Comparison of ENCODE assay signal across 8 cellular contexts in genomic region chr1:204746838-204747442, GRCh38.
DNase-seq lines count a peak whose midpoint lies in the region; ATAC-seq and TF ChIP-seq lines count a peak whose summit lies in the region.

No MANE protein-coding gene starts in this region.

- no peak overlapping the region for H3K4me3 ChIP-seq in CD8-positive, alpha-beta memory T cell (ENCODE audit: low read length)
- no peak overlapping the region for H3K4me3 ChIP-seq in Peyer's patch
- no peak overlapping the region for H3K4me3 ChIP-seq in psoas muscle

- no peak overlapping the region for H3K4me3 Mint-ChIP-seq in CD8-positive, alpha-beta memory T cell

- no peaks in the 10 kb centered on the region for H3K36me3 ChIP-seq in CD8-positive, alpha-beta memory T cell (ENCODE audit: insufficient read depth, low read length)
- H3K36me3 ChIP-seq in Peyer's patch (no peaks in the 10 kb centered on the region), psoas muscle (ENCODE audit: insufficient read depth in 1 of 2, low read depth in 1 of 2) (no peaks in the 10 kb centered on the region)

- peak; percentile 15 to 55 (median 21) for DNase-seq in CD8-positive, alpha-beta memory T cell
- DNase-seq in Peyer's patch: peak in 2 of 3 donors; percentile 32 to 73
- peak; percentile 20 to 22 for DNase-seq in activated T-helper 1 cell treated with anti-CD3 and anti-CD28 coated beads, Interleukin-2, amount 50 U/mL, for 16 hours (ENCODE audit: low read depth in 1 of 2, low spot score in 1 of 2)
- DNase-seq in glomerular visceral epithelial cell (ENCODE audit: extremely low spot score): peak; percentile 51
- DNase-seq in psoas muscle: no peak

- no peak for TF ChIP-seq POLR2A in Peyer's patch (IDR thresholded peaks at IDR 0.05)

- H3K9me3 Mint-ChIP-seq in CD8-positive, alpha-beta memory T cell: no peaks in the 10 kb centered on the region

- peak; percentile 61 for ATAC-seq in HG02678 (IDR thresholded peaks at IDR 0.05; ENCODE audit: unreplicated experiment)
- peak; percentile 56 to 85 (median 72) for ATAC-seq in psoas muscle
- ATAC-seq in GM18861 (IDR thresholded peaks at IDR 0.05; ENCODE audit: unreplicated experiment): no peak
- ATAC-seq in GM19324 (IDR thresholded peaks at IDR 0.05; ENCODE audit: low FRiP score, unreplicated experiment): no peak

- POLR2A ChIA-PET in CD8-positive, alpha-beta memory T cell (lab: Charles Lee): no interaction called here

- H3K4me1 Mint-ChIP-seq in CD8-positive, alpha-beta memory T cell: no peaks in the 10 kb centered on the region

- H3K27ac ChIP-seq in CD8-positive, alpha-beta memory T cell (ENCODE audit: low read depth, low read length): no peak overlapping the region
- no peak overlapping the region for H3K27ac ChIP-seq in Peyer's patch
- no peak overlapping the region for H3K27ac ChIP-seq in psoas muscle

- TF ChIP-seq CTCF in Peyer's patch (IDR thresholded peaks at IDR 0.05) (peak; percentile 41 to 96 (median 71)), psoas muscle (IDR thresholded peaks at IDR 0.05) (peak; percentile 92)

- peaks cover 5% of the 10 kb centered on the region for H3K27me3 ChIP-seq in CD8-positive, alpha-beta memory T cell (ENCODE audit: insufficient read depth, low read length, poor library complexity, severe bottlenecking)
- no peaks in the 10 kb centered on the region for H3K27me3 ChIP-seq in Peyer's patch
- peaks cover 0 to 4% (median 1%) of the 10 kb centered on the region in 3 donors for H3K27me3 ChIP-seq in psoas muscle (ENCODE audit: insufficient read depth in 3 of 3, low read length in 2 of 3)

- H3K4me1 ChIP-seq in CD8-positive, alpha-beta memory T cell (ENCODE audit: insufficient read depth, low read length): no peaks in the 10 kb centered on the region
- H3K4me1 ChIP-seq in Peyer's patch: no peaks in the 10 kb centered on the region
- no peaks in the 10 kb centered on the region for H3K4me1 ChIP-seq in psoas muscle

- H3K36me3 Mint-ChIP-seq in CD8-positive, alpha-beta memory T cell: no peaks in the 10 kb centered on the region

- peaks cover 11 to 31% of the 10 kb centered on the region in 2 donors for H3K27me3 Mint-ChIP-seq in CD8-positive, alpha-beta memory T cell

- H3K9me3 ChIP-seq in CD8-positive, alpha-beta memory T cell (ENCODE audit: low read length): no peaks in the 10 kb centered on the region
- H3K9me3 ChIP-seq in Peyer's patch (no peaks in the 10 kb centered on the region), psoas muscle (no peaks in the 10 kb centered on the region)

- H3K27ac Mint-ChIP-seq in CD8-positive, alpha-beta memory T cell: no peak overlapping the region

- intact Hi-C loops in psoas muscle (cut with DNase I): no loop called here

- CTCF ChIA-PET in CD8-positive, alpha-beta memory T cell (lab: Charles Lee): interaction anchor here (1.0 to 2.3 kb wide), 12 partner anchors 9 to 348 kb away, joined by 3 to 8 read pairs (median 3); no protein-coding TSS in a partner anchor

Comparison
In these comparisons a context has a peak if more than half of its experiments do, and no peak if none do; other contexts are left out.
1. DNase-seq: peak in CD8-positive, alpha-beta memory T cell (5 of 5), Peyer's patch (2 of 3), activated T-helper 1 cell treated with anti-CD3 and anti-CD28 coated beads, Interleukin-2, amount 50 U/mL, for 16 hours (2 of 2) and glomerular visceral epithelial cell (single experiment); none in psoas muscle (0 of 2).
2. ATAC-seq: peak in HG02678 (single experiment) and psoas muscle (4 of 4); none in GM18861 (single experiment) and GM19324 (single experiment).